ENCODE assay signal across 1 cellular context in genomic region chr19:11421607-11422098, GRCh38.
TF ChIP-seq lines count a peak whose summit lies in the region.

No MANE protein-coding gene starts in this region.

TF ChIP-seq in HCT116, 20 proteins besides CTCF, POLR2A, EP300 and RAD21 (continued from another document):
- TF ChIP-seq ZBTB33 (IDR thresholded peaks at IDR 0.05; ENCODE audit: extremely low read depth, insufficient replicate concordance, low read length) (no peak), EZH2 (IDR thresholded peaks at IDR 0.05) (no peak), POLR2AphosphoS5 (IDR thresholded peaks at IDR 0.05; ENCODE audit: low read depth, low read length) (no peak), EZH2phosphoT487 (IDR thresholded peaks at IDR 0.05; ENCODE audit: borderline replicate concordance) (no peak), CBX3 (IDR thresholded peaks at IDR 0.05; ENCODE audit: low read depth) (no peak), ELF1 (IDR thresholded peaks at IDR 0.05; ENCODE audit: borderline replicate concordance, low read depth) (no peak), YY1 (IDR thresholded peaks at IDR 0.05; ENCODE audit: extremely low read depth, insufficient replicate concordance, low read depth, low read length) (no peak), MAX (IDR thresholded peaks at IDR 0.05) (no peak), ZNF274 (IDR thresholded peaks at IDR 0.05; ENCODE audit: low read depth, low read length) (no peak), ATF3 (IDR thresholded peaks at IDR 0.05) (no peak), FOSL1 (IDR thresholded peaks at IDR 0.05; ENCODE audit: low read depth) (no peak), EGR1 (IDR thresholded peaks at IDR 0.05; ENCODE audit: low read depth) (no peak), SP1 (IDR thresholded peaks at IDR 0.05; ENCODE audit: low read depth) (no peak), SRF (IDR thresholded peaks at IDR 0.05; ENCODE audit: low read depth) (no peak)
